8 cellular contexts compared by ENCODE assay signal in the genomic region with DNA sequence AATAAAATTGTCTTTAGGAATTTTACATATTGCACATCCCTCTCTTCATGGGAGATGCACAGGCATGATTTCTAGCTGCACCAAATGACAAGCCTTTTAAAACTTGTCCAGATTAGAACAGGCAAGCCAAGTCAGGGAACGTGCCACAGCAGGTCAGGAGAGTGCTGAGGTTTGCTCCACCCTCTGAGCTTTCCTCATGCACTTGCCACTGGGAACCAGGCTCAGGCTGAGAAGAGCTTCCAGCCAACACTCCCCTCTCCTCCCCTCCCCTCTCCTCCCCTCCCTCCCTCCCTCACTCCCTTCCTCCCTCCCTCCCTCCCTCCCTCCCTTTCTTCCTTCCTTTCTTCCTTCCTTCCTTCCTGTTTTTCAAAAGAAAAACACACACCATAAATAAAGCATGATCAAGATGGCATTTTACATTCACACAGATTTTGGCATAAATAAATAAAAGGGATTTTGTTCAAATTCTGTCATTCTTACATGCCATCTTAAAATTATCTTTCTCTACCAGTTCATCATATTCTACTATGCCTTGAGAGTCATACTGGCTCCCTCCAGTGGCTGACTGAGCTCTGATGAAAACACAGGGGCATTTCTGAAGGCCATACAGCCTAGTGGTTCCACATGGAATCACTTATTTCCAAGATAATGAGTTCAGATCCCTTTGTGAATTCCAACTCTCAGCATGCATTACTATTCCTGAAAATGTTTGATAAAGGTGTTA.
DNase-seq lines count a peak whose midpoint lies in the region; ATAC-seq, FAIRE-seq and TF ChIP-seq lines count a peak whose summit lies in the region.

No MANE protein-coding gene starts in this region.

- no peak overlapping the region for H3K27ac ChIP-seq in HepG2 (ENCODE audit: extremely low read length, insufficient read depth, low read length)

- TF ChIP-seq CTCF in AG04449 (IDR thresholded peaks at IDR 0.05; ENCODE audit: insufficient read depth, low read length, missing control alignments) (peak; percentile 73), GM12864 (IDR thresholded peaks at IDR 0.05; ENCODE audit: low read depth, low read length, missing control alignments) (peak; percentile 58), HepG2 (CRISPR knock-in tag; IDR thresholded peaks at IDR 0.05) (peak; percentile 64)

- no peaks in the 10 kb centered on the region for H3K36me3 Mint-ChIP-seq in activated CD8-positive, alpha-beta memory T cell treated with anti-CD3 and anti-CD28 coated beads, Interleukin-2, amount 10 ng/mL, durations not matched to agents 7 days and 5 days

- intact Hi-C loops in HepG2 (cut with micrococcal nuclease; ENCODE audit: unreplicated experiment): loop anchor here (1.0 to 2.0 kb wide), 2 partner anchors 76 to 119 kb away; no protein-coding TSS in a partner anchor

- no peak overlapping the region for H3K27ac Mint-ChIP-seq in activated CD8-positive, alpha-beta memory T cell treated with anti-CD3 and anti-CD28 coated beads, Interleukin-2, amount 10 ng/mL, durations not matched to agents 7 days and 5 days

- no CpG with 5 or more reads among the region's 1 CpG for WGBS in HepG2 (ENCODE audit: low lambda C conversion rate)

- no peaks in the 10 kb centered on the region for H3K4me1 Mint-ChIP-seq in activated CD8-positive, alpha-beta memory T cell treated with anti-CD3 and anti-CD28 coated beads, Interleukin-2, amount 10 ng/mL, durations not matched to agents 7 days and 5 days

- no peaks in the 10 kb centered on the region for H3K4me1 ChIP-seq in HepG2 (ENCODE audit: insufficient read depth, low read length)

- H3K4me3 Mint-ChIP-seq in activated CD8-positive, alpha-beta memory T cell treated with anti-CD3 and anti-CD28 coated beads, Interleukin-2, amount 10 ng/mL, durations not matched to agents 7 days and 5 days: no peak overlapping the region

- no peaks in the 10 kb centered on the region for H4K20me1 ChIP-seq in HepG2 (ENCODE audit: insufficient read depth, low read length)

- TF ChIP-seq RAD21 in HepG2 (CRISPR knock-in tag; IDR thresholded peaks at IDR 0.05): 0 out of 2 replicates have a peak, but pooled peaks have one; percentile 33

- H3K36me3 ChIP-seq in HepG2 (replicated peaks in 1 of 2; ENCODE audit: control insufficient read depth in 1 of 2, insufficient read depth in 2 of 2, low read length in 2 of 2): no peaks in the 10 kb centered on the region

- TF ChIP-seq EP300 in HepG2 (IDR thresholded peaks at IDR 0.05; ENCODE audit: low read depth in 2 of 2, low read length in 2 of 2): no peak
- no peak for TF ChIP-seq EP300 in HepG2 (CRISPR knock-in tag; IDR thresholded peaks at IDR 0.05; ENCODE audit: borderline replicate concordance)

- no peaks in the 10 kb centered on the region for H3K27me3 ChIP-seq in HepG2 (ENCODE audit: control insufficient read depth in 1 of 2, insufficient read depth in 2 of 2, low read length in 2 of 2)

- in situ Hi-C loops in HepG2 (cut with HindIII; ENCODE audit: extremely low pct_ligation_motif_present, low pct_unique_long_range_greater_than_20kb): no loop called here

- peaks cover 8% of the 10 kb centered on the region for H3K27me3 Mint-ChIP-seq in activated CD8-positive, alpha-beta memory T cell treated with anti-CD3 and anti-CD28 coated beads, Interleukin-2, amount 10 ng/mL, durations not matched to agents 7 days and 5 days

- no peaks in the 10 kb centered on the region for H3K79me2 ChIP-seq in HepG2 (ENCODE audit: insufficient read depth, low read length)

- peak; percentile 66 for FAIRE-seq in HepG2 (lab: Jason Lieb, UNC)

- BruUV-seq in HepG2 (replicated peaks; lab: Mats Ljungman, UMichigan): no TSS peak

- H3K9ac ChIP-seq in HepG2 (ENCODE audit: insufficient read depth, low read depth, low read length): no peak overlapping the region

- POLR2A ChIA-PET in AG04449 (lab: Yijun Ruan, JAX): interaction anchor here (0.5 kb wide), 1 partner anchor 727 kb away, joined by 3 read pairs; no protein-coding TSS in a partner anchor
- POLR2A ChIA-PET in HepG2 (lab: Yijun Ruan, JAX): no interaction called here

- H3K4me2 ChIP-seq in HepG2 (ENCODE audit: low read depth, low read length): no peak overlapping the region

- H2AFZ ChIP-seq in HepG2 (ENCODE audit: low read length): no peak overlapping the region

- H3K9me3 ChIP-seq in HepG2 (ENCODE audit: low read length): no peaks in the 10 kb centered on the region

- no peak for TF ChIP-seq POLR2A in HepG2 (IDR thresholded peaks at IDR 0.05; ENCODE audit: insufficient read depth in 1 of 2, low read depth in 2 of 2, low read length in 2 of 2)

- CTCF ChIA-PET in AG04449 (lab: Yijun Ruan, JAX) (interaction anchor here (0.7 to 2.3 kb wide), 13 partner anchors 9 to 768 kb away, joined by 3 to 12 read pairs (median 3); no protein-coding TSS in a partner anchor), HepG2 (lab: Yijun Ruan, JAX; ENCODE audit: low intra/inter-chr PET ratio, low total read pairs) (interaction anchor here (1.0 to 1.4 kb wide), 3 partner anchors 735 to 929 kb away, joined by 3 to 4 read pairs (median 3); no protein-coding TSS in a partner anchor)
- CTCF ChIA-PET in activated CD8-positive, alpha-beta memory T cell treated with anti-CD3 and anti-CD28 coated beads, Interleukin-2, amount 10 ng/mL, durations not matched to agents 7 days and 5 days (lab: Charles Lee): interaction anchor here (1.0 kb wide), 1 partner anchor 735 kb away, joined by 3 read pairs; no protein-coding TSS in a partner anchor

- H3K4me3 ChIP-seq in AG04449 (ENCODE audit: low read depth, low read length): no peak overlapping the region
- no peak overlapping the region for H3K4me3 ChIP-seq in GM12864 (ENCODE audit: low read depth, low read length)
- H3K4me3 ChIP-seq in HepG2 (replicated peaks in 1 of 3; ENCODE audit: insufficient read depth in 1 of 3, low read depth in 2 of 3, low read length in 3 of 3): no peak overlapping the region

- H3K9me3 Mint-ChIP-seq in activated CD8-positive, alpha-beta memory T cell treated with anti-CD3 and anti-CD28 coated beads, Interleukin-2, amount 10 ng/mL, durations not matched to agents 7 days and 5 days (ENCODE audit: low read depth): no peaks in the 10 kb centered on the region

- peak; percentile 84 for ATAC-seq in HG02973 (IDR thresholded peaks at IDR 0.05; ENCODE audit: unreplicated experiment)
- ATAC-seq in HepG2: peak; percentile 95
- no peak for ATAC-seq in activated CD8-positive, alpha-beta memory T cell treated with anti-CD3 and anti-CD28 coated beads, Interleukin-2, amount 10 ng/mL, durations not matched to agents 7 days and 5 days

- DNase-seq in AG04449 (ENCODE audit: low read depth, low spot score) (no peak), GM12864 (ENCODE audit: low read depth) (no peak), NCI-H82 treated with DMSO at 0.1 percent for 48 hours (lab: John Stamatoyannopoulos, UW; ENCODE audit: unreplicated experiment) (peak; percentile 63), cerebellar cortex (ENCODE audit: low spot score) (peak; percentile 31), HepG2 (ENCODE audit: low spot score) (peak; percentile 45)
- DNase-seq in central memory CD4-positive, alpha-beta T cell: no peak
- DNase-seq in activated CD8-positive, alpha-beta memory T cell treated with anti-CD3 and anti-CD28 coated beads, Interleukin-2, amount 10 ng/mL, durations not matched to agents 7 days and 5 days: no peak

TF ChIP-seq in HepG2, 621 proteins besides CTCF, POLR2A, EP300 and RAD21:
- no peak for TF ChIP-seq HOXA7 (CRISPR knock-in tag; IDR thresholded peaks at IDR 0.05)
- no peak for TF ChIP-seq PITX1 (CRISPR knock-in tag; IDR thresholded peaks at IDR 0.05)
- TF ChIP-seq, protein P1, sequence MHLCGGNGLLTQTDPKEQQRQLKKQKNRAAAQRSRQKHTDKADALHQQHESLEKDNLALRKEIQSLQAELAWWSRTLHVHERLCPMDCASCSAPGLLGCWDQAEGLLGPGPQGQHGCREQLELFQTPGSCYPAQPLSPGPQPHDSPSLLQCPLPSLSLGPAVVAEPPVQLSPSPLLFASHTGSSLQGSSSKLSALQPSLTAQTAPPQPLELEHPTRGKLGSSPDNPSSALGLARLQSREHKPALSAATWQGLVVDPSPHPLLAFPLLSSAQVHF (CRISPR knock-in tag; IDR thresholded peaks at IDR 0.05): no peak
- TF ChIP-seq KDM3A (CRISPR knock-in tag; IDR thresholded peaks at IDR 0.05; ENCODE audit: low read depth): no peak
- TF ChIP-seq ZNF121 (CRISPR knock-in tag; IDR thresholded peaks at IDR 0.05): no peak
- TF ChIP-seq STAG1 (CRISPR knock-in tag; IDR thresholded peaks at IDR 0.05): peak; percentile 73
- TF ChIP-seq SMC3 (IDR thresholded peaks at IDR 0.05; ENCODE audit: low read length): peak; percentile 85

Comparison
In these comparisons a context has a peak if more than half of its experiments do, and no peak if none do; other contexts are left out.
1. DNase-seq: peak in NCI-H82 treated with DMSO at 0.1 percent for 48 hours (single experiment), cerebellar cortex (single experiment) and HepG2 (single experiment); none in AG04449 (single experiment), GM12864 (single experiment), central memory CD4-positive, alpha-beta T cell (single experiment) and activated CD8-positive, alpha-beta memory T cell treated with anti-CD3 and anti-CD28 coated beads, Interleukin-2, amount 10 ng/mL, durations not matched to agents 7 days and 5 days (single experiment).
2. Peak in every context shown above with its lines, with median percentiles within 50 percentile points of each other: CTCF ChIP-seq.